In the genomic region with DNA sequence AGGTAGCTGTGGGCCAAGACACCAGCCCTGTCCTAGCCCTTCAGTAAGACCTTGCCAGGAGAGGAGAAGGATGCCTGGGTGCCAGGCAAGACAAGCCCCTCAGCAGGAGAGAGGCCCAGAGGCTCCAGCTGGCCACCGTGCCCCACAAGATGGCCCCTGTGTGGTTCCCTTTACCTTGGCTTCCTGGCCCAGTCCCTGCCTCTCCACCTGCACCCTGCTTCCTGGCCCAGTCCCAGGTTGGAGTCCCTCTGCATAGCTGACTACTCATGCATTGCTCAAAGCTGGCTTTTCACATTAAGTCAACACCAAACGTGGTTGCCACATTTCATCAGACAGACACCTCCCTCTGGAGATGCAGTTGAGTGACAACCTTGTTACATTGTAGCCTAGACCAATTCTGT, we compare ENCODE assay signal across 1 cellular context.
TF ChIP-seq lines count a peak whose summit lies in the region.

No MANE protein-coding gene starts in this region.

TF ChIP-seq in GM12878, 131 proteins besides CTCF, POLR2A, EP300 and RAD21:
- no peak for TF ChIP-seq KAT2A (conservative IDR thresholded peaks at IDR 0.05; ENCODE audit: control insufficient read depth, low read depth, low read length)
- TF ChIP-seq, protein P1, sequence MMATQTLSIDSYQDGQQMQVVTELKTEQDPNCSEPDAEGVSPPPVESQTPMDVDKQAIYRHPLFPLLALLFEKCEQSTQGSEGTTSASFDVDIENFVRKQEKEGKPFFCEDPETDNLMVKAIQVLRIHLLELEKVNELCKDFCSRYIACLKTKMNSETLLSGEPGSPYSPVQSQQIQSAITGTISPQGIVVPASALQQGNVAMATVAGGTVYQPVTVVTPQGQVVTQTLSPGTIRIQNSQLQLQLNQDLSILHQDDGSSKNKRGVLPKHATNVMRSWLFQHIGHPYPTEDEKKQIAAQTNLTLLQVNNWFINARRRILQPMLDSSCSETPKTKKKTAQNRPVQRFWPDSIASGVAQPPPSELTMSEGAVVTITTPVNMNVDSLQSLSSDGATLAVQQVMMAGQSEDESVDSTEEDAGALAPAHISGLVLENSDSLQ (IDR thresholded peaks at IDR 0.05): peak; percentile 83
